In the genomic region with DNA sequence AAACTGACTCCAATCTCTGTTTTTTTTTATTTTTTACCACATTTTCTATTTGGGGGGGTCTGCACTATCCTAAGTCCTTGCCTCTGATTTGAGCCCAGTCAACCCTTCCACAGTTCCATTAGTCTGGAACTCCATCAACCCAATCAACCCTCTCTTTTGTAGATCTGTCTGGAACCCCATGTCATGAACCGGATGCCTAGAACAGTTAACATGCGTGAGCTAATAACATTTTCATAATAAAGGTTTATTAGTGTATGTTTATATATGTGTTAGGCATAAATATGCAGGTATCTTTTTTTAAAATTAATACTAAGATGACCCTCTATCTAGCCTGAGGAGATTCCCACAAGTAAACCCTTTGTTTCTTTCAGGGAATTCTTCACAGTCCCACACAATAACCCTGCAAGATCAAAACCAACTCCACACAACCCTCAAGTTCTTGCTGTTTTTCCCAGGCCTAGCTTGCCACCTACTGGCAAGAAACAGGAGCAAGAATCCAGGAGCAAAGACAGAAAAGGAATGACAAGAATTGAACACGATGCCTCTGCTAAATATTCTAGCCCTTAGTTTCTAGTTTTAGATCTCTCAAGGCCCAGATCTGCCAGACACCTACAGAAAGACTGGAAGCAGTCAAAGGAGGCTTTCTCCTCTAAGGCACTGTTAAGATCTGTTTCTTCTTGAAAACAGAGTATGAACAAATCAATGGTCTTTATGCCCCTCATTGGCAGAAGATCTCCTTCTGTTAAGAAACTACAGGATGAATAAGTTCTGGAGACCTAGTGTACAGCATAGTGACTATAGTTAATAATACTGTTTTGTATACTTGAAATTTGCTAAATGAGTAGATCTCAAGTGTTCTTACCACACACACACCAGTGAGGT, we compare ENCODE assay signal across 8 cellular contexts.
DNase-seq lines count a peak whose midpoint lies in the region; ATAC-seq and TF ChIP-seq lines count a peak whose summit lies in the region.

No MANE protein-coding gene starts in this region.

- no peaks in the 10 kb centered on the region for H3K9me3 Mint-ChIP-seq in nephron

- no peak overlapping the region for H3K4me3 Mint-ChIP-seq in nephron

- no peak overlapping the region for H3K4me3 ChIP-seq in Peyer's patch

- H3K36me3 ChIP-seq in Peyer's patch: no peaks in the 10 kb centered on the region

- peaks cover 20% of the 10 kb centered on the region for H3K27me3 Mint-ChIP-seq in nephron (ENCODE audit: low read depth)

- TF ChIP-seq CTCF in Peyer's patch (IDR thresholded peaks at IDR 0.05): peak in 5 of 6 experiments; percentile 21 to 56 (median 49)
- peak; percentile 63 to 71 (median 70) for TF ChIP-seq CTCF in nephron (IDR thresholded peaks at IDR 0.05; ENCODE audit: unreplicated experiment in 3 of 3)

- no peaks in the 10 kb centered on the region for H3K27me3 ChIP-seq in Peyer's patch

- H3K27ac Mint-ChIP-seq in nephron: no peak overlapping the region

- no peak overlapping the region for H3K27ac ChIP-seq in Peyer's patch

- H3K36me3 Mint-ChIP-seq in nephron (ENCODE audit: low read depth): no peaks in the 10 kb centered on the region

- H3K4me1 Mint-ChIP-seq in nephron: no peaks in the 10 kb centered on the region

- H3K4me1 ChIP-seq in Peyer's patch: no peaks in the 10 kb centered on the region

- DNase-seq in NCI-H345 (lab: John Stamatoyannopoulos, UW): peak; percentile 7
- no peak for DNase-seq in NCI-H345 treated with DMSO at 0.1 percent for 48 hours (lab: John Stamatoyannopoulos, UW; ENCODE audit: unreplicated experiment)
- DNase-seq in Peyer's patch: no peak
- peak; percentile 42 for DNase-seq in epidermal melanocyte (ENCODE audit: insufficient read length, low spot score)

- ATAC-seq in GM19452 (IDR thresholded peaks at IDR 0.05; ENCODE audit: unreplicated experiment) (peak; percentile 33), HG03520 (IDR thresholded peaks at IDR 0.05; ENCODE audit: unreplicated experiment) (peak; percentile 45), HG02840 (IDR thresholded peaks at IDR 0.05; ENCODE audit: low FRiP score, unreplicated experiment) (no peak)

- no peaks in the 10 kb centered on the region for H3K9me3 ChIP-seq in Peyer's patch

- TF ChIP-seq POLR2A in Peyer's patch (IDR thresholded peaks at IDR 0.05): no peak

Comparison
In these comparisons a context has a peak if more than half of its experiments do, and no peak if none do; other contexts are left out.
1. DNase-seq: peak in NCI-H345 (single experiment) and epidermal melanocyte (single experiment); none in NCI-H345 treated with DMSO at 0.1 percent for 48 hours (single experiment) and Peyer's patch (0 of 3).